In genomic region chr7:73918926-73919693, GRCh38 we compare ENCODE assay signal across 1 cellular context.
TF ChIP-seq lines count a peak whose summit lies in the region.

No MANE protein-coding gene starts in this region.

TF ChIP-seq in K562, 482 proteins besides CTCF, POLR2A, EP300 and RAD21 (continued from another document):
- TF ChIP-seq, protein P1, sequence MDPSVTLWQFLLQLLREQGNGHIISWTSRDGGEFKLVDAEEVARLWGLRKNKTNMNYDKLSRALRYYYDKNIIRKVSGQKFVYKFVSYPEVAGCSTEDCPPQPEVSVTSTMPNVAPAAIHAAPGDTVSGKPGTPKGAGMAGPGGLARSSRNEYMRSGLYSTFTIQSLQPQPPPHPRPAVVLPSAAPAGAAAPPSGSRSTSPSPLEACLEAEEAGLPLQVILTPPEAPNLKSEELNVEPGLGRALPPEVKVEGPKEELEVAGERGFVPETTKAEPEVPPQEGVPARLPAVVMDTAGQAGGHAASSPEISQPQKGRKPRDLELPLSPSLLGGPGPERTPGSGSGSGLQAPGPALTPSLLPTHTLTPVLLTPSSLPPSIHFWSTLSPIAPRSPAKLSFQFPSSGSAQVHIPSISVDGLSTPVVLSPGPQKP (CRISPR knock-in tag; IDR thresholded peaks at IDR 0.05) = no peak
